Comparison of ENCODE assay signal across 8 cellular contexts in the genomic region with DNA sequence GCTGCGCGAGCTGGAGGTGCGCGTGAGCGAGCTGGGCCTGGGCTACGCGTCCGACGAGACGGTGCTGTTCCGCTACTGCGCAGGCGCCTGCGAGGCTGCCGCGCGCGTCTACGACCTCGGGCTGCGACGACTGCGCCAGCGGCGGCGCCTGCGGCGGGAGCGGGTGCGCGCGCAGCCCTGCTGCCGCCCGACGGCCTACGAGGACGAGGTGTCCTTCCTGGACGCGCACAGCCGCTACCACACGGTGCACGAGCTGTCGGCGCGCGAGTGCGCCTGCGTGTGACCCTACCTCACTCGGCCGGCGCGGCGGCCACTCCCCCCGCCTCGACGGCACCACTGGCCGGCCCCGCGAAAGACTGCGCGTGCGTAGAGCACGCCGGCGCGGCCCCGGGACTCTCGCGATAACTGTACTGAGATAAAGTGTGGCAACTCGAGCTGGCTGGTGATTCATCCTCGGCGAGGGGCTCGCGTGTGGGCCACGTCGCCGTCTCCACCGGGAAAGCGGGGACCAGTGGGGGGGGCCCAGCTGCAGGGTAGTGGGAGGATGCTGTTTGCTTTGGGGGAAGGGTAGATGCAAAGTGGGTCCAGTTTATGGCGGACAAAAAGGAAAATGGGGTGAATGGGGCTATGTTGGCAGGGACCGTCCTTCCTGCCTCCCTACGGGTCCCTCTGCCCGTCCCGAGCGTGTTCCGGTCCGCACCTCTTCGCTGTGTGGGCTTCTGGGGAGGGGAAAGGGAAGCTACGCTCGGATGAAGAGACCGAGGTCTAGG. TPM values are rescaled to one million over a fixed set of nuclear protein-coding genes. Genes with fewer than 3 reads are reported as not detected.
DNase-seq lines count a peak whose midpoint lies in the region; ATAC-seq and TF ChIP-seq lines count a peak whose summit lies in the region.

No MANE protein-coding gene starts in this region.

- peak overlapping the region; percentile 73 to 81 for H3K9ac ChIP-seq in liver (ENCODE audit: low read depth in 1 of 2, low read length in 2 of 2)

- 1% methylated on average over 91 of the region's 91 CpGs for WGBS in liver

- H3K4me3 ChIP-seq in AG09309 (ENCODE audit: control insufficient read depth, low read depth, low read length), result peak overlapping the region; percentile 49
- H3K4me3 ChIP-seq in liver (ENCODE audit: low read depth in 1 of 3, low read length in 3 of 3), result peak overlapping the region; percentile 58 to 70 (median 60)

- in situ Hi-C loops in GM18951 (cut with MboI; ENCODE audit: low sequenced_read_pairs, unreplicated experiment), result no loop called here

- DNase-seq in AG09309 (ENCODE audit: low read depth) (peak; percentile 45), NCI-H446 (lab: John Stamatoyannopoulos, UW) (peak; percentile 95 to 98), dermis blood vessel endothelial cell (peak; percentile 92)
- DNase-seq in activated CD4-positive, alpha-beta T cell treated with anti-CD3 and anti-CD28 coated beads for 48 hours, result peak; percentile 97
- peak; percentile 95 to 97 for DNase-seq in stimulated activated CD4-positive, alpha-beta T cell treated with anti-CD3 and anti-CD28 coated beads, Interleukin-2, amount 100 ng/mL, for 24 hours

- H3K36me3 ChIP-seq in liver (ENCODE audit: control insufficient read depth in 4 of 4, insufficient read depth in 3 of 4, low read depth in 1 of 4, low read length in 3 of 4), result peaks cover 0 to 2% (median 0%) of the 10 kb centered on the region in 4 donors

- H3K4me1 ChIP-seq in liver (ENCODE audit: control insufficient read depth in 4 of 4, insufficient read depth in 4 of 4, low read length in 3 of 4), result peaks cover 6 to 33% (median 18%) of the 10 kb centered on the region in 4 donors

- TF ChIP-seq POLR2A in GM18951 (IDR thresholded peaks at IDR 0.05; ENCODE audit: extremely low read depth, insufficient read depth, insufficient read length), result peak; percentile 98

- TF ChIP-seq CTCF in AG09309 (IDR thresholded peaks at IDR 0.05; ENCODE audit: control insufficient read depth, insufficient read depth, low read depth, low read length, missing control alignments) (no peak), liver (IDR thresholded peaks at IDR 0.05; ENCODE audit: low read depth, low read length, missing input control) (no peak)

- no peaks in the 10 kb centered on the region for H3K9me3 ChIP-seq in liver (ENCODE audit: control insufficient read depth in 4 of 4, low read length in 3 of 4)

- peak; percentile 65 for ATAC-seq in HG03139 (IDR thresholded peaks at IDR 0.05; ENCODE audit: unreplicated experiment)

- H3K27me3 ChIP-seq in liver (ENCODE audit: control insufficient read depth in 4 of 4, insufficient read depth in 4 of 4, low read length in 3 of 4), result no peaks in the 10 kb centered on the region

- peak overlapping the region; percentile 60 to 90 for H3K27ac ChIP-seq in liver (ENCODE audit: low read depth in 1 of 2, low read length in 2 of 2)

- peak in 1 of 2 donors; percentile 22 for TF ChIP-seq RAD21 in liver (IDR thresholded peaks at IDR 0.05)

TF ChIP-seq in liver, 16 proteins besides CTCF, POLR2A, EP300 and RAD21:
- peak in 1 of 2 donors; percentile 42 for TF ChIP-seq EGR1 (IDR thresholded peaks at IDR 0.05; ENCODE audit: low read depth in 2 of 2)
- TF ChIP-seq MAX (IDR thresholded peaks at IDR 0.05), result peak; percentile 14
- TF ChIP-seq, protein P1, sequence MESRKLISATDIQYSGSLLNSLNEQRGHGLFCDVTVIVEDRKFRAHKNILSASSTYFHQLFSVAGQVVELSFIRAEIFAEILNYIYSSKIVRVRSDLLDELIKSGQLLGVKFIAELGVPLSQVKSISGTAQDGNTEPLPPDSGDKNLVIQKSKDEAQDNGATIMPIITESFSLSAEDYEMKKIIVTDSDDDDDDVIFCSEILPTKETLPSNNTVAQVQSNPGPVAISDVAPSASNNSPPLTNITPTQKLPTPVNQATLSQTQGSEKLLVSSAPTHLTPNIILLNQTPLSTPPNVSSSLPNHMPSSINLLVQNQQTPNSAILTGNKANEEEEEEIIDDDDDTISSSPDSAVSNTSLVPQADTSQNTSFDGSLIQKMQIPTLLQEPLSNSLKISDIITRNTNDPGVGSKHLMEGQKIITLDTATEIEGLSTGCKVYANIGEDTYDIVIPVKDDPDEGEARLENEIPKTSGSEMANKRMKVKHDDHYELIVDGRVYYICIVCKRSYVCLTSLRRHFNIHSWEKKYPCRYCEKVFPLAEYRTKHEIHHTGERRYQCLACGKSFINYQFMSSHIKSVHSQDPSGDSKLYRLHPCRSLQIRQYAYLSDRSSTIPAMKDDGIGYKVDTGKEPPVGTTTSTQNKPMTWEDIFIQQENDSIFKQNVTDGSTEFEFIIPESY (IDR thresholded peaks at IDR 0.05), result peak; percentile 99
- no peak for TF ChIP-seq FOXA2 (IDR thresholded peaks at IDR 0.05)
- peak; percentile 3 to 26 for TF ChIP-seq RXRA (IDR thresholded peaks at IDR 0.05)
- TF ChIP-seq, protein P2, sequence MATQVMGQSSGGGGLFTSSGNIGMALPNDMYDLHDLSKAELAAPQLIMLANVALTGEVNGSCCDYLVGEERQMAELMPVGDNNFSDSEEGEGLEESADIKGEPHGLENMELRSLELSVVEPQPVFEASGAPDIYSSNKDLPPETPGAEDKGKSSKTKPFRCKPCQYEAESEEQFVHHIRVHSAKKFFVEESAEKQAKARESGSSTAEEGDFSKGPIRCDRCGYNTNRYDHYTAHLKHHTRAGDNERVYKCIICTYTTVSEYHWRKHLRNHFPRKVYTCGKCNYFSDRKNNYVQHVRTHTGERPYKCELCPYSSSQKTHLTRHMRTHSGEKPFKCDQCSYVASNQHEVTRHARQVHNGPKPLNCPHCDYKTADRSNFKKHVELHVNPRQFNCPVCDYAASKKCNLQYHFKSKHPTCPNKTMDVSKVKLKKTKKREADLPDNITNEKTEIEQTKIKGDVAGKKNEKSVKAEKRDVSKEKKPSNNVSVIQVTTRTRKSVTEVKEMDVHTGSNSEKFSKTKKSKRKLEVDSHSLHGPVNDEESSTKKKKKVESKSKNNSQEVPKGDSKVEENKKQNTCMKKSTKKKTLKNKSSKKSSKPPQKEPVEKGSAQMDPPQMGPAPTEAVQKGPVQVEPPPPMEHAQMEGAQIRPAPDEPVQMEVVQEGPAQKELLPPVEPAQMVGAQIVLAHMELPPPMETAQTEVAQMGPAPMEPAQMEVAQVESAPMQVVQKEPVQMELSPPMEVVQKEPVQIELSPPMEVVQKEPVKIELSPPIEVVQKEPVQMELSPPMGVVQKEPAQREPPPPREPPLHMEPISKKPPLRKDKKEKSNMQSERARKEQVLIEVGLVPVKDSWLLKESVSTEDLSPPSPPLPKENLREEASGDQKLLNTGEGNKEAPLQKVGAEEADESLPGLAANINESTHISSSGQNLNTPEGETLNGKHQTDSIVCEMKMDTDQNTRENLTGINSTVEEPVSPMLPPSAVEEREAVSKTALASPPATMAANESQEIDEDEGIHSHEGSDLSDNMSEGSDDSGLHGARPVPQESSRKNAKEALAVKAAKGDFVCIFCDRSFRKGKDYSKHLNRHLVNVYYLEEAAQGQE (IDR thresholded peaks at IDR 0.05), result peak; percentile 84
- TF ChIP-seq NR2F2 (IDR thresholded peaks at IDR 0.05), result no peak
- no peak for TF ChIP-seq GABPA (IDR thresholded peaks at IDR 0.05 in 1 of 2, conservative IDR thresholded peaks at IDR 0.05 in 1 of 2)
- TF ChIP-seq TAF1 (conservative IDR thresholded peaks at IDR 0.05), result no peak
- TF ChIP-seq SP1 (IDR thresholded peaks at IDR 0.05), result peak; percentile 29
- TF ChIP-seq HNF4A (conservative IDR thresholded peaks at IDR 0.05), result no peak
- TF ChIP-seq, protein P3, sequence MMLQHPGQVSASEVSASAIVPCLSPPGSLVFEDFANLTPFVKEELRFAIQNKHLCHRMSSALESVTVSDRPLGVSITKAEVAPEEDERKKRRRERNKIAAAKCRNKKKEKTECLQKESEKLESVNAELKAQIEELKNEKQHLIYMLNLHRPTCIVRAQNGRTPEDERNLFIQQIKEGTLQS (IDR thresholded peaks at IDR 0.05), result peak; percentile 41
- TF ChIP-seq YY1 (IDR thresholded peaks at IDR 0.05), result no peak
- TF ChIP-seq FOXA1 (IDR thresholded peaks at IDR 0.05), result peak; percentile 63
- peak; percentile 87 to 91 for TF ChIP-seq JUND (IDR thresholded peaks at IDR 0.05)
- no peak for TF ChIP-seq HNF4G (IDR thresholded peaks at IDR 0.05)

RNA-seq across cellular contexts. Expression of gene FUT6, which starts 11.4 kb away (rescaled TPM):
- total RNA-seq in dermis blood vessel endothelial cell (not detected in 2 replicates), liver (1 to 10 TPM; 2.6 to 8.4 TPM)
- polyA plus RNA-seq in liver, result 10 to 100 TPM in 1 of 2 donors, 1 to 10 TPM in 1; 6.2 to 14.0 TPM

RNA-seq across cellular contexts. Expression of gene FUT3, which starts 23.2 kb away (rescaled TPM):
- not detected in 2 replicates for total RNA-seq in dermis blood vessel endothelial cell
- total RNA-seq in liver, result under 1 TPM in 1 of 2 donors, not detected in 1; 0.25 TPM
- under 1 TPM; 0.27 to 0.47 TPM for polyA plus RNA-seq in liver

RNA-seq across cellular contexts. Expression of gene NRTN, which starts 23.2 kb away (rescaled TPM):
- total RNA-seq in dermis blood vessel endothelial cell (0.42 and 0.85 TPM in 2 replicates), liver (1 to 10 TPM; 3.3 to 3.7 TPM)
- 1 to 10 TPM; 1.3 to 5.3 TPM for polyA plus RNA-seq in liver

RNA-seq across cellular contexts. Expression of gene DUS3L, which starts 37.1 kb away (rescaled TPM):
- total RNA-seq in dermis blood vessel endothelial cell (21.8 and 38.9 TPM in 2 replicates), liver (10 to 100 TPM; 16.3 to 19.0 TPM)
- 10 to 100 TPM; 12.2 to 17.4 TPM for polyA plus RNA-seq in liver

RNA-seq across cellular contexts. Expression of gene FUT5, which starts 42.3 kb away (rescaled TPM):
- total RNA-seq in dermis blood vessel endothelial cell, result not detected in 2 replicates
- under 1 TPM; 0.05 to 0.17 TPM for total RNA-seq in liver
- under 1 TPM in 1 of 2 donors, not detected in 1; 0.02 TPM for polyA plus RNA-seq in liver

Comparison
In these comparisons a context has a peak if more than half of its experiments do, and no peak if none do; other contexts are left out.
1. Peak in every context shown above with its lines: DNase-seq, ATAC-seq, H3K4me3 ChIP-seq and H3K27ac ChIP-seq.
2. DNase-seq: peak in every context shown above with its lines; median percentile 97 in activated CD4-positive, alpha-beta T cell treated with anti-CD3 and anti-CD28 coated beads for 48 hours; 96 in NCI-H446; 96 in stimulated activated CD4-positive, alpha-beta T cell treated with anti-CD3 and anti-CD28 coated beads, Interleukin-2, amount 100 ng/mL, for 24 hours; 92 in dermis blood vessel endothelial cell; 45 in AG09309.